19 cellular contexts compared by ENCODE assay signal in genomic region chr12:103494388-103494787, GRCh38. TPM values are rescaled to one million over a fixed set of nuclear protein-coding genes. Genes with fewer than 3 reads are reported as not detected.
DNase-seq lines count a peak whose midpoint lies in the region; ATAC-seq and TF ChIP-seq lines count a peak whose summit lies in the region.
"Had no signal": no experiment of that assay in that cellular context is flagged by ENCODE, and none has a peak within 500 bp of the region (broad histone marks: within the 10 kb centered on the region; RNA-seq: fewer than 3 reads in every experiment).

No MANE protein-coding gene starts in this region.

- H3K4me1 ChIP-seq in foreskin keratinocyte (peaks cover 19% of the 10 kb centered on the region), spleen (peaks cover 0 to 23% (median 13%) of the 10 kb centered on the region in 6 donors)
- H3K4me1 ChIP-seq: colonic mucosa had no signal

- TF ChIP-seq CTCF in foreskin keratinocyte (conservative IDR thresholded peaks at IDR 0.05), result no peak
- TF ChIP-seq CTCF in brain microvascular endothelial cell (IDR thresholded peaks at IDR 0.05; ENCODE audit: low read depth, low read length, missing control alignments), result no peak
- no peak for TF ChIP-seq CTCF in spleen (IDR thresholded peaks at IDR 0.05 in 8 of 11, conservative IDR thresholded peaks at IDR 0.05 in 3 of 11)

- in situ Hi-C loops in KBM-7 (cut with MboI; ENCODE audit: low pct_unique_long_range_greater_than_20kb, low sequenced_read_pairs) (no loop called here), brain microvascular endothelial cell (cut with HindIII; ENCODE audit: low pct_ligation_motif_present, low sequenced_read_pairs) (no loop called here)

- no peak for TF ChIP-seq POLR2A in spleen (IDR thresholded peaks at IDR 0.05)

- H3K9me3 ChIP-seq in spleen, result peaks cover 0 to under 1% (median 0%) of the 10 kb centered on the region in 8 donors
- H3K9me3 ChIP-seq: colonic mucosa, esophagus muscularis mucosa had no signal

- CTCF ChIA-PET in activated CD4-positive, alpha-beta memory T cell treated with anti-CD3 and anti-CD28 coated beads, Interleukin-2, amount 10 ng/mL, durations not matched to agents 7 days and 5 days (lab: Charles Lee), result interaction anchor here (0.7 to 1.5 kb wide), 2 partner anchors 51 to 546 kb away, joined by 3 to 4 read pairs; no protein-coding TSS in a partner anchor

- DNase-seq in activated T-cell treated with anti-CD3 and anti-CD28 coated beads, Interleukin-2, amount 50 U/mL, for 24 hours, result no peak
- DNase-seq in activated T-cell treated with anti-CD3 and anti-CD28 coated beads, Interleukin-2, amount 50 U/mL, for 48 hours, result no peak
- no peak for DNase-seq in activated CD4-positive, alpha-beta memory T cell treated with anti-CD3 and anti-CD28 coated beads, Interleukin-2, amount 10 ng/mL, durations not matched to agents 7 days and 5 days
- DNase-seq in foreskin keratinocyte, result no peak
- no peak for DNase-seq in stimulated activated effector memory CD8-positive, alpha-beta T cell treated with anti-CD3 and anti-CD28 coated beads, Interleukin-12 subunit alpha, Interleukin-12 subunit beta, amount 100 ng/mL, for 72 hours (ENCODE audit: low spot score in 2 of 2)
- no peak for DNase-seq in KBM-7
- no peak for DNase-seq in brain microvascular endothelial cell
- no peak for DNase-seq in spleen
- DNase-seq: colonic mucosa; heart right ventricle; MM.1S; NCI-H69; right cardiac atrium; stimulated activated CD4-positive, alpha-beta T cell treated with anti-CD3 and anti-CD28 coated beads, Interleukin-1b, Interleukin-23, amount 100 ng/mL, for 48 hours had no signal

- H3K36me3 ChIP-seq in brain microvascular endothelial cell (replicated peaks) (no peaks in the 10 kb centered on the region), spleen (no peaks in the 10 kb centered on the region)
- H3K36me3 ChIP-seq: colonic mucosa, esophagus muscularis mucosa, heart right ventricle had no signal

- H3K27me3 Mint-ChIP-seq in activated T-cell treated with anti-CD3 and anti-CD28 coated beads, Interleukin-2, amount 50 U/mL, for 24 hours, result peaks cover 43% of the 10 kb centered on the region
- H3K27me3 Mint-ChIP-seq in activated CD4-positive, alpha-beta memory T cell treated with anti-CD3 and anti-CD28 coated beads, Interleukin-2, amount 10 ng/mL, durations not matched to agents 7 days and 5 days, result peaks cover 40% of the 10 kb centered on the region

- H3K9me3 Mint-ChIP-seq in activated T-cell treated with anti-CD3 and anti-CD28 coated beads, Interleukin-2, amount 50 U/mL, for 24 hours, result peaks cover 5% of the 10 kb centered on the region
- peaks cover 3% of the 10 kb centered on the region for H3K9me3 Mint-ChIP-seq in activated CD4-positive, alpha-beta memory T cell treated with anti-CD3 and anti-CD28 coated beads, Interleukin-2, amount 10 ng/mL, durations not matched to agents 7 days and 5 days
- H3K9me3 Mint-ChIP-seq in stimulated activated effector memory CD8-positive, alpha-beta T cell treated with anti-CD3 and anti-CD28 coated beads, Interleukin-12 subunit alpha, Interleukin-12 subunit beta, amount 100 ng/mL, for 72 hours, result peaks cover 8% of the 10 kb centered on the region

- no peaks in the 10 kb centered on the region for H3K36me3 Mint-ChIP-seq in activated T-cell treated with anti-CD3 and anti-CD28 coated beads, Interleukin-2, amount 50 U/mL, for 24 hours (ENCODE audit: low read depth)
- H3K36me3 Mint-ChIP-seq in activated CD4-positive, alpha-beta memory T cell treated with anti-CD3 and anti-CD28 coated beads, Interleukin-2, amount 10 ng/mL, durations not matched to agents 7 days and 5 days (ENCODE audit: low read depth), result no peaks in the 10 kb centered on the region
- H3K36me3 Mint-ChIP-seq in stimulated activated effector memory CD8-positive, alpha-beta T cell treated with anti-CD3 and anti-CD28 coated beads, Interleukin-12 subunit alpha, Interleukin-12 subunit beta, amount 100 ng/mL, for 72 hours, result no peaks in the 10 kb centered on the region

- peak overlapping the region; percentile 54 for H3K4me3 Mint-ChIP-seq in activated T-cell treated with anti-CD3 and anti-CD28 coated beads, Interleukin-2, amount 50 U/mL, for 24 hours
- H3K4me3 Mint-ChIP-seq in activated CD4-positive, alpha-beta memory T cell treated with anti-CD3 and anti-CD28 coated beads, Interleukin-2, amount 10 ng/mL, durations not matched to agents 7 days and 5 days, result peak overlapping the region; percentile 33
- H3K4me3 Mint-ChIP-seq in stimulated activated effector memory CD8-positive, alpha-beta T cell treated with anti-CD3 and anti-CD28 coated beads, Interleukin-12 subunit alpha, Interleukin-12 subunit beta, amount 100 ng/mL, for 72 hours, result peak overlapping the region; percentile 61

- intact Hi-C loops in spleen (cut with DNase I; ENCODE audit: low total_unique reads), result no loop called here

- H3K27me3 ChIP-seq in foreskin keratinocyte, result no peaks in the 10 kb centered on the region
- peaks cover 7% of the 10 kb centered on the region for H3K27me3 ChIP-seq in brain microvascular endothelial cell (replicated peaks)
- H3K27me3 ChIP-seq in spleen (replicated peaks in 1 of 7), result peaks cover 0 to 38% (median 10%) of the 10 kb centered on the region in 7 donors

- no peak overlapping the region for H3K4me3 ChIP-seq in brain microvascular endothelial cell (ENCODE audit: low read depth, low read length)
- peak overlapping the region in 2 of 8 donors; percentile 58 to 69 for H3K4me3 ChIP-seq in spleen
- H3K4me3 ChIP-seq: colonic mucosa had no signal

- WGBS in spleen, 5 donors, result 37 to 43% (median 39%) methylated on average over 4 of the region's 4 CpGs

- ATAC-seq in foreskin keratinocyte, result no peak
- ATAC-seq in stimulated activated effector memory CD8-positive, alpha-beta T cell treated with anti-CD3 and anti-CD28 coated beads, Interleukin-12 subunit alpha, Interleukin-12 subunit beta, amount 100 ng/mL, for 72 hours, result no peak
- ATAC-seq: left lobe of liver, right cardiac atrium had no signal

- H3K4me1 Mint-ChIP-seq in activated T-cell treated with anti-CD3 and anti-CD28 coated beads, Interleukin-2, amount 50 U/mL, for 24 hours (ENCODE audit: low read depth), result peaks cover 32% of the 10 kb centered on the region
- H3K4me1 Mint-ChIP-seq in activated CD4-positive, alpha-beta memory T cell treated with anti-CD3 and anti-CD28 coated beads, Interleukin-2, amount 10 ng/mL, durations not matched to agents 7 days and 5 days, result peaks cover 17% of the 10 kb centered on the region
- peaks cover 14% of the 10 kb centered on the region for H3K4me1 Mint-ChIP-seq in stimulated activated effector memory CD8-positive, alpha-beta T cell treated with anti-CD3 and anti-CD28 coated beads, Interleukin-12 subunit alpha, Interleukin-12 subunit beta, amount 100 ng/mL, for 72 hours

- POLR2A ChIA-PET in activated CD4-positive, alpha-beta memory T cell treated with anti-CD3 and anti-CD28 coated beads, Interleukin-2, amount 10 ng/mL, durations not matched to agents 7 days and 5 days (lab: Charles Lee), result no interaction called here

- H3K27ac Mint-ChIP-seq in activated T-cell treated with anti-CD3 and anti-CD28 coated beads, Interleukin-2, amount 50 U/mL, for 24 hours, result no peak overlapping the region
- H3K27ac Mint-ChIP-seq in activated CD4-positive, alpha-beta memory T cell treated with anti-CD3 and anti-CD28 coated beads, Interleukin-2, amount 10 ng/mL, durations not matched to agents 7 days and 5 days, result no peak overlapping the region
- no peak overlapping the region for H3K27ac Mint-ChIP-seq in stimulated activated effector memory CD8-positive, alpha-beta T cell treated with anti-CD3 and anti-CD28 coated beads, Interleukin-12 subunit alpha, Interleukin-12 subunit beta, amount 100 ng/mL, for 72 hours

- peak overlapping the region; percentile 69 for H3K27ac ChIP-seq in foreskin keratinocyte
- no peak overlapping the region for H3K27ac ChIP-seq in brain microvascular endothelial cell
- no peak overlapping the region for H3K27ac ChIP-seq in spleen
- H3K27ac ChIP-seq: colonic mucosa, esophagus muscularis mucosa, heart right ventricle had no signal

RNA-seq across cellular contexts. Expression of gene C12orf42, which starts 1.4 kb away (rescaled TPM):
- total RNA-seq in activated CD4-positive, alpha-beta memory T cell treated with anti-CD3 and anti-CD28 coated beads, Interleukin-2, amount 10 ng/mL, durations not matched to agents 7 days and 5 days, result under 1 TPM; 0.25 to 0.48 TPM
- total RNA-seq in foreskin keratinocyte, result 0.07 TPM in 1 of 2 replicates, not detected in the other
- polyA plus RNA-seq in foreskin keratinocyte, result not detected in 2 replicates
- total RNA-seq in spleen, result 10 to 100 TPM in 6 of 7 donors, 1 to 10 TPM in 1; 8.9 to 18.1 (median 13.5) TPM
- polyA plus RNA-seq in spleen, result 1 to 10 TPM; 3.7 to 6.0 (median 4.4) TPM
- total RNA-seq: A673, colonic mucosa, esophagus muscularis mucosa, left lobe of liver, right cardiac atrium, RPMI7951 had no signal
- polyA plus RNA-seq: heart right ventricle, right cardiac atrium, urinary bladder had no signal
